ENCODE assay signal across 8 cellular contexts in the genomic region with DNA sequence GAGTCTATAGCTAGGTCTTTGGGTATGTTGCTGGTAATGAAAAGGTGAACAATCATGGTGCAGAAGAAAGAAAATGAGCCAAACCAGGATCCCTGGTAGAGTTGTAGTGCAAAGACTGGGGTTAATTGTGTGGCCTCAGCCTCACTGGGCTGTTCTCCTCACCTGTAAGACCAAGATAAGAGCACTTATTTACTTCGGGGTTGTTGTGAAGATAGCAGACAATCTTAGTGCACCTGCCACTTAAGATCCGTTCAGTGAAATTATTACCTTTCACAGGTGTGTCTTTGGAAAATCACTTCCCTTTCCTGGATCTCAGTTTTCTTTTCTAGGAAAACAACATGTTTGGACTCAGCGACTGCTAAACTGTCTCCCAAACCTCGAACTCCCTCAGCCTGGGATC. TPM values are rescaled to one million over a fixed set of nuclear protein-coding genes. Genes with fewer than 3 reads are reported as not detected.
DNase-seq lines count a peak whose midpoint lies in the region; ATAC-seq and TF ChIP-seq lines count a peak whose summit lies in the region.

No MANE protein-coding gene starts in this region.

- no peak for DNase-seq in activated CD4-positive, alpha-beta T cell treated with anti-CD3 and anti-CD28 coated beads, Interleukin-2, amount 10 ng/mL, durations not matched to agents 7 days and 5 days
- DNase-seq in activated CD4-positive, alpha-beta T cell treated with anti-CD3 and anti-CD28 coated beads, Interleukin-2, amount 50 U/mL, for 1 hour, result no peak
- no peak for DNase-seq in activated naive CD8-positive, alpha-beta T cell treated with anti-CD3 and anti-CD28 coated beads for 36 hours
- DNase-seq in left lung, result no peak
- DNase-seq in thoracic aorta (ENCODE audit: low spot score), result no peak
- no peak for DNase-seq in NCI-H1105 (lab: John Stamatoyannopoulos, UW)
- no peak for DNase-seq in glomerular visceral epithelial cell (ENCODE audit: extremely low spot score)

- POLR2A ChIA-PET in activated CD4-positive, alpha-beta T cell treated with anti-CD3 and anti-CD28 coated beads, Interleukin-2, amount 10 ng/mL, durations not matched to agents 7 days and 5 days (lab: Charles Lee), result no interaction called here

- no peak overlapping the region for H3K27ac Mint-ChIP-seq in activated CD4-positive, alpha-beta T cell treated with anti-CD3 and anti-CD28 coated beads, Interleukin-2, amount 10 ng/mL, durations not matched to agents 7 days and 5 days
- no peak overlapping the region for H3K27ac Mint-ChIP-seq in activated naive CD8-positive, alpha-beta T cell treated with anti-CD3 and anti-CD28 coated beads for 36 hours

- no peaks in the 10 kb centered on the region for H3K9me3 ChIP-seq in left lung
- no peaks in the 10 kb centered on the region for H3K9me3 ChIP-seq in thoracic aorta

- no peaks in the 10 kb centered on the region for H3K27me3 Mint-ChIP-seq in activated CD4-positive, alpha-beta T cell treated with anti-CD3 and anti-CD28 coated beads, Interleukin-2, amount 10 ng/mL, durations not matched to agents 7 days and 5 days
- H3K27me3 Mint-ChIP-seq in activated naive CD8-positive, alpha-beta T cell treated with anti-CD3 and anti-CD28 coated beads for 36 hours, result no peaks in the 10 kb centered on the region

- no peak for TF ChIP-seq CTCF in left lung (IDR thresholded peaks at IDR 0.05)
- TF ChIP-seq CTCF in thoracic aorta (IDR thresholded peaks at IDR 0.05), result no peak

- CTCF ChIA-PET in activated CD4-positive, alpha-beta T cell treated with anti-CD3 and anti-CD28 coated beads, Interleukin-2, amount 10 ng/mL, durations not matched to agents 7 days and 5 days (lab: Charles Lee), result no interaction called here

- peak overlapping the region; percentile 84 for H3K4me3 Mint-ChIP-seq in activated CD4-positive, alpha-beta T cell treated with anti-CD3 and anti-CD28 coated beads, Interleukin-2, amount 10 ng/mL, durations not matched to agents 7 days and 5 days
- peak overlapping the region; percentile 77 for H3K4me3 Mint-ChIP-seq in activated naive CD8-positive, alpha-beta T cell treated with anti-CD3 and anti-CD28 coated beads for 36 hours

- H3K27me3 ChIP-seq in left lung (no peaks in the 10 kb centered on the region), thoracic aorta (replicated peaks; ENCODE audit: insufficient read depth) (no peaks in the 10 kb centered on the region)

- H3K27ac ChIP-seq in left lung (peak overlapping the region; percentile 98), thoracic aorta (peak overlapping the region; percentile 95 to 100)

- H3K36me3 Mint-ChIP-seq in activated CD4-positive, alpha-beta T cell treated with anti-CD3 and anti-CD28 coated beads, Interleukin-2, amount 10 ng/mL, durations not matched to agents 7 days and 5 days (ENCODE audit: low read depth), result no peaks in the 10 kb centered on the region
- H3K36me3 Mint-ChIP-seq in activated naive CD8-positive, alpha-beta T cell treated with anti-CD3 and anti-CD28 coated beads for 36 hours, result peaks cover 6% of the 10 kb centered on the region

- H3K9me3 Mint-ChIP-seq in activated CD4-positive, alpha-beta T cell treated with anti-CD3 and anti-CD28 coated beads, Interleukin-2, amount 10 ng/mL, durations not matched to agents 7 days and 5 days, result peaks cover 5% of the 10 kb centered on the region
- H3K9me3 Mint-ChIP-seq in activated naive CD8-positive, alpha-beta T cell treated with anti-CD3 and anti-CD28 coated beads for 36 hours, result peaks cover 1% of the 10 kb centered on the region

- H3K4me1 Mint-ChIP-seq in activated CD4-positive, alpha-beta T cell treated with anti-CD3 and anti-CD28 coated beads, Interleukin-2, amount 10 ng/mL, durations not matched to agents 7 days and 5 days, result peaks cover 35% of the 10 kb centered on the region
- H3K4me1 Mint-ChIP-seq in activated naive CD8-positive, alpha-beta T cell treated with anti-CD3 and anti-CD28 coated beads for 36 hours, result peaks cover 11% of the 10 kb centered on the region

- no peak for ATAC-seq in left lung
- no peak for ATAC-seq in thoracic aorta (ENCODE audit: insufficient number of reproducible peaks, low FRiP score, low read depth)
- ATAC-seq in HG03457 (IDR thresholded peaks at IDR 0.05; ENCODE audit: unreplicated experiment), result no peak

- H3K4me1 ChIP-seq in left lung (peaks cover 10 to 56% of the 10 kb centered on the region in 2 donors), thoracic aorta (ENCODE audit: control insufficient read depth in 1 of 2, low read depth in 2 of 2) (peaks cover 11 to 34% of the 10 kb centered on the region in 2 donors)

- H3K4me3 ChIP-seq in left lung (peak overlapping the region in 1 of 2 donors; percentile 40), thoracic aorta (peak overlapping the region; percentile 84)

- intact Hi-C loops in left lung (cut with DNase I), result loop anchor here in 1 of 2 donors (5.0 kb wide), 1 partner anchor 513 kb away; a partner anchor contains a TSS

- no peaks in the 10 kb centered on the region for H3K36me3 ChIP-seq in left lung
- H3K36me3 ChIP-seq in thoracic aorta, result no peaks in the 10 kb centered on the region

RNA-seq across cellular contexts. Expression of a gene that starts 1.3 kb away (rescaled TPM):
- 1 to 10 TPM; 3.3 to 5.5 TPM for total RNA-seq in activated CD4-positive, alpha-beta T cell treated with anti-CD3 and anti-CD28 coated beads, Interleukin-2, amount 10 ng/mL, durations not matched to agents 7 days and 5 days
- total RNA-seq in activated naive CD8-positive, alpha-beta T cell treated with anti-CD3 and anti-CD28 coated beads for 36 hours, result 1 to 10 TPM; 6.6 to 9.7 TPM
- total RNA-seq in left lung (10 to 100 TPM; 17.3 to 20.0 TPM), thoracic aorta (1 to 10 TPM; 6.5 to 9.9 TPM)
